1 cellular context compared by ENCODE assay signal in genomic region chr2:26514045-26514444, GRCh38.
TF ChIP-seq lines count a peak whose summit lies in the region.

No MANE protein-coding gene starts in this region.

TF ChIP-seq in H1, 55 proteins besides CTCF, POLR2A, EP300 and RAD21 (continued from another document):
- TF ChIP-seq SP4 (IDR thresholded peaks at IDR 0.05; ENCODE audit: low read length) (no peak), YY1 (IDR thresholded peaks at IDR 0.05; ENCODE audit: low read depth, low read length) (no peak), SP1 (IDR thresholded peaks at IDR 0.05; ENCODE audit: low read depth, low read length) (no peak), SIRT6 (IDR thresholded peaks at IDR 0.05; ENCODE audit: low read length) (no peak), CREB1 (IDR thresholded peaks at IDR 0.05) (no peak), SUZ12 (IDR thresholded peaks at IDR 0.05; ENCODE audit: low read length) (no peak), TEAD4 (IDR thresholded peaks at IDR 0.05; ENCODE audit: low read depth, low read length) (no peak), SP2 (IDR thresholded peaks at IDR 0.05; ENCODE audit: low read length) (no peak), CHD1 (IDR thresholded peaks at IDR 0.05; ENCODE audit: low read depth, low read length) (no peak), BRCA1 (IDR thresholded peaks at IDR 0.05; ENCODE audit: low read depth, low read length) (no peak), ATF2 (IDR thresholded peaks at IDR 0.05; ENCODE audit: low read length) (no peak), FOSL1 (IDR thresholded peaks at IDR 0.05; ENCODE audit: insufficient read depth, low read depth, low read length) (no peak), HDAC6 (IDR thresholded peaks at IDR 0.05; ENCODE audit: low read depth, low read length) (no peak), PHF8 (conservative IDR thresholded peaks at IDR 0.05; ENCODE audit: low read depth, low read length) (no peak), POU5F1 (IDR thresholded peaks at IDR 0.05; ENCODE audit: low read depth, low read length) (no peak)
